ENCODE assay signal across 1 cellular context in genomic region chr7:27194641-27195379, GRCh38.
TF ChIP-seq lines count a peak whose summit lies in the region.

No MANE protein-coding gene starts in this region.

TF ChIP-seq in endothelial cell of umbilical vein, 7 proteins besides CTCF, POLR2A, EP300 and RAD21:
- TF ChIP-seq POLR2AphosphoS5 (IDR thresholded peaks at IDR 0.05; ENCODE audit: insufficient read depth, low read depth, low read length) = no peak
- TF ChIP-seq EZH2 (IDR thresholded peaks at IDR 0.05; ENCODE audit: borderline replicate concordance, low read depth, low read length, severe bottlenecking) = peak; percentile 65
- no peak for TF ChIP-seq JUN (IDR thresholded peaks at IDR 0.05; ENCODE audit: borderline replicate concordance, insufficient read depth, insufficient read length, low read depth)
- TF ChIP-seq MYC (IDR thresholded peaks at IDR 0.05; ENCODE audit: low read depth, low read length) = no peak
- TF ChIP-seq MAX (IDR thresholded peaks at IDR 0.05; ENCODE audit: insufficient read depth, insufficient read length) = no peak
- no peak for TF ChIP-seq GATA2 (IDR thresholded peaks at IDR 0.05; ENCODE audit: insufficient read depth, insufficient read length, low read depth, low read length)
- no peak for TF ChIP-seq FOS (IDR thresholded peaks at IDR 0.05; ENCODE audit: borderline replicate concordance, insufficient read depth, low read length)
